ENCODE assay signal across 8 cellular contexts in the genomic region with DNA sequence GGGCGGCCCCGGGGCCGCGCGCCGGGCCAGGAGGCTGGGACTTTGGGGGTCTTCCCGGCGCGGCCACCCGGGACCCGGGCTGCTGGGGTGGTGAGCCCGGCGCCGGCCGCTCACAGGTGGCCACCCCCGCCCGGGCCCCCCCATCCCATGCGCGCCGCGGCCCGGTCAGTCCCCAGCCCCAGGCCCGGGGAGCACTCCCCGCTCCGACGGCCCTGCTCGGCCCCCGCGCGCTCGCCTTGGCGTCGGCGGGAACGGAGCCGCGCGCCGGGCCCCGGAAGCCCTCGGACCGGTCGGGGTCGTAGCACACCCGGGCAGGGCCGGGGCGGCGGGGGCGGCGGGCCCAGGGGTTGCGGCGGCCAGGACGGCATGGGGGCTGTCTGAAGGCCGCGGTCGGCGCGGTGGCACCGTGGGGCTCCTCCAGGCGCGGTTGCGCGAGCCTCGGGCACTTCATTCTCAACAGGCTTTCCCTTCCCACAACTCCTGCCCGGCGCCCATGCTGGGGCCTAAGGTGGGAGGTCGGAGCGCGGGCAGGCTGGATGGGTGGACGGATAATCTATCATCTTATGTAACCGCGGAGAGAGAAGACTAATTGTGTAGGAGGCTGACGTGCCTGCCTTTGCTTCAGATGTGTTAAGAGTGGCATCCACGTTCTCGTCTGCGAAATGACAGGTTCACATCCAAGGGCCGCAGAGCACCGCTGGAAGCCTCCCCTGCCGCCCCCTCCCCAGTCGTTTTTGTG. TPM values are rescaled to one million over a fixed set of nuclear protein-coding genes. Genes with fewer than 3 reads are reported as not detected.
A peak's percentile ranks its signal among the peaks of the same experiment; 100 is the strongest.
DNase-seq lines count a peak whose midpoint lies in the region; TF ChIP-seq lines count a peak whose summit lies in the region.

No MANE protein-coding gene starts in this region.

- CTCF ChIA-PET in OCI-LY7 (lab: Charles Lee; ENCODE audit: unreplicated experiment), result interaction anchor here (0.5 kb wide), 1 partner anchor 10 kb away, joined by 3 read pairs; no protein-coding TSS in a partner anchor

- peak overlapping the region; percentile 32 to 67 for H3K9ac ChIP-seq in mucosa of rectum (ENCODE audit: low read depth in 1 of 2, low read length in 2 of 2)

- H3K27ac ChIP-seq in OCI-LY7 (ENCODE audit: low read depth, low read length, poor library complexity, severe bottlenecking), result no peak overlapping the region
- H3K27ac ChIP-seq in mucosa of rectum (ENCODE audit: low read depth in 2 of 2, low read length in 2 of 2), result no peak overlapping the region

- TF ChIP-seq CTCF in OCI-LY7 (conservative IDR thresholded peaks at IDR 0.05; ENCODE audit: low read length), result no peak

- H3K4me1 ChIP-seq in OCI-LY7 (ENCODE audit: insufficient read depth, low read length, poor library complexity, severe bottlenecking), result peaks cover 5% of the 10 kb centered on the region
- peaks cover 36 to 48% of the 10 kb centered on the region in 2 donors for H3K4me1 ChIP-seq in mucosa of rectum (ENCODE audit: control insufficient read depth in 2 of 2, insufficient read depth in 2 of 2, low read length in 2 of 2)

- POLR2A ChIA-PET in OCI-LY7 (lab: Charles Lee), result no interaction called here

- intact Hi-C loops in OCI-LY7 (cut with micrococcal nuclease; ENCODE audit: unreplicated experiment), result no loop called here

- 0 out of 2 replicates have a peak, but pooled peaks cover 4% of the 10 kb centered on the region for H4K20me1 ChIP-seq in OCI-LY7 (ENCODE audit: insufficient read depth, low read length)

- DNase-seq in stimulated activated CD4-positive, alpha-beta T cell treated with anti-CD3 and anti-CD28 coated beads, Interleukin-12 subunit alpha, Interleukin-12 subunit beta, amount 100 ng/mL, for 4 hours, result peak; percentile 12
- DNase-seq in stimulated activated CD4-positive, alpha-beta T cell treated with anti-CD3 and anti-CD28 coated beads, Interleukin-1b, Interleukin-23, amount 100 ng/mL, for 48 hours, result no peak
- DNase-seq in OCI-LY7 (ENCODE audit: low spot score) (no peak), dermis blood vessel endothelial cell (peak; percentile 47), SIG-M5 (lab: John Stamatoyannopoulos, UW) (no peak), Ammon's horn (ENCODE audit: low spot score) (no peak), NCI-H187 (lab: John Stamatoyannopoulos, UW) (no peak)

- H3K4me3 ChIP-seq in OCI-LY7 (ENCODE audit: low read depth, low read length, poor library complexity, severe bottlenecking) (peak overlapping the region; percentile 72), mucosa of rectum (ENCODE audit: low read length in 2 of 2) (peak overlapping the region; percentile 76 to 78)

- H3K9me2 ChIP-seq in OCI-LY7 (ENCODE audit: insufficient read depth, low read length), result no peaks in the 10 kb centered on the region

- H3K79me2 ChIP-seq in OCI-LY7 (ENCODE audit: insufficient read depth, low read depth, low read length), result no peaks in the 10 kb centered on the region

- no peaks in the 10 kb centered on the region for H3K36me3 ChIP-seq in OCI-LY7 (ENCODE audit: insufficient read depth, low read length)
- H3K36me3 ChIP-seq in mucosa of rectum (ENCODE audit: control insufficient read depth in 2 of 2, insufficient read depth in 2 of 2, low read length in 2 of 2), result peaks cover 0 to 2% of the 10 kb centered on the region in 2 donors

- H3K9me3 ChIP-seq in OCI-LY7 (ENCODE audit: low read length) (no peaks in the 10 kb centered on the region), mucosa of rectum (ENCODE audit: control insufficient read depth in 2 of 2, low read length in 2 of 2) (no peaks in the 10 kb centered on the region)

- H3K27me3 ChIP-seq in mucosa of rectum (ENCODE audit: control insufficient read depth in 2 of 2, insufficient read depth in 2 of 2, low read length in 2 of 2), result no peaks in the 10 kb centered on the region

- no peak overlapping the region for H2AFZ ChIP-seq in OCI-LY7 (ENCODE audit: low read length)

- peak overlapping the region; percentile 74 for H3K4me2 ChIP-seq in OCI-LY7 (ENCODE audit: low read length)

- BruUV-seq in OCI-LY7 (replicated peaks; lab: Mats Ljungman, UMichigan), result no TSS peak

RNA-seq across cellular contexts. Expression of a gene that starts 0.6 kb away (rescaled TPM):
- 1.3 and 2.1 TPM in 2 replicates for total RNA-seq in OCI-LY7 (2014; rRNA removed; shearing (Covaris generic))
- total RNA-seq in OCI-LY7 (2022) (2.1 and 2.3 TPM in 2 replicates), dermis blood vessel endothelial cell (27.7 and 53.9 TPM in 2 replicates)

RNA-seq across cellular contexts. Expression of a gene that starts 43.9 kb away (rescaled TPM):
- total RNA-seq in OCI-LY7 (2014; rRNA removed; shearing (Covaris generic)), result 7.9 and 10.8 TPM in 2 replicates
- total RNA-seq in OCI-LY7 (2022), result 23.6 and 23.8 TPM in 2 replicates
- total RNA-seq in dermis blood vessel endothelial cell, result 19.2 and 28.6 TPM in 2 replicates

Comparison
In these comparisons a context has a peak if more than half of its experiments do, and no peak if none do; other contexts are left out.
1. DNase-seq: peak in stimulated activated CD4-positive, alpha-beta T cell treated with anti-CD3 and anti-CD28 coated beads, Interleukin-12 subunit alpha, Interleukin-12 subunit beta, amount 100 ng/mL, for 4 hours (single experiment) and dermis blood vessel endothelial cell (single experiment); none in stimulated activated CD4-positive, alpha-beta T cell treated with anti-CD3 and anti-CD28 coated beads, Interleukin-1b, Interleukin-23, amount 100 ng/mL, for 48 hours (single experiment), OCI-LY7 (single experiment), SIG-M5 (single experiment), Ammon's horn (single experiment) and NCI-H187 (0 of 2).